In the genomic region with DNA sequence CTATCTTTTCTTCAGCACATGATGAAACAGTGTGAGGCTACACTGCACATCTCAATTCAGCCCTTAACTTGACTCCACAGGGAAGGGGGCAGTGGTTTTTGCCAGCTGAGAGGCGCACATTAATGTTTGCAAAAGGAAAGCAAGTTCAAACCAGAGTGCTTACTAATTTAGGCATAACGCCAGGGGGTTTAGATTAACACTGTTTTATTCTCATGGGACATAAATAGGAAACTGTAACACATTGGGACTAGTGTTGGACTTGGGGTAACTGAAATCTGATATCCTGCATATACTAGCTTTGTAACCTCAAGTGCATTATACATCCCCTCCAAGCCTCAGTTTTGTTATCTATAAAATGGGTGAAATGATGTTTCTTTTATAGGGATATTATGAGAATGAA, we compare ENCODE assay signal across 22 cellular contexts.
A peak's percentile ranks its signal among the peaks of the same experiment; 100 is the strongest.
DNase-seq lines count a peak whose midpoint lies in the region; ATAC-seq and TF ChIP-seq lines count a peak whose summit lies in the region.
"Had no signal": no experiment of that assay in that cellular context is flagged by ENCODE, and none has a peak within 500 bp of the region (broad histone marks: within the 10 kb centered on the region; RNA-seq: fewer than 3 reads in every experiment).

No MANE protein-coding gene starts in this region.

- H3K9ac ChIP-seq in BLaER1 (no peak overlapping the region), GM23248 (no peak overlapping the region), fibroblast of lung (ENCODE audit: insufficient read depth, low read length) (no peak overlapping the region)
- H3K9ac ChIP-seq: parathyroid adenoma had no signal

- H3F3A ChIP-seq in GM23248 (ENCODE audit: insufficient read depth), result peaks cover 29% of the 10 kb centered on the region

- no peaks in the 10 kb centered on the region for H3K36me3 Mint-ChIP-seq in CD4-positive, alpha-beta T cell (ENCODE audit: low read depth)
- H3K36me3 Mint-ChIP-seq: CD8-positive, alpha-beta T cell had no signal

- peak; percentile 48 for DNase-seq in GM23248
- peak; percentile 57 for DNase-seq in astrocyte of the cerebellum (ENCODE audit: low read depth)
- peak; percentile 5 to 36 for DNase-seq in fibroblast of lung (ENCODE audit: low read depth in 2 of 2)
- DNase-seq in CD4-positive, alpha-beta T cell, result no peak
- DNase-seq in sciatic nerve (ENCODE audit: low spot score), result no peak
- DNase-seq: activated CD4-positive, alpha-beta T cell treated with anti-CD3 and anti-CD28 coated beads, Interleukin-2, amount 50 U/mL, for 1 hour; activated CD8-positive, alpha-beta memory T cell treated with anti-CD3 and anti-CD28 coated beads, Interleukin-2, amount 50 U/mL, for 48 hours; CD8-positive, alpha-beta T cell; dermis blood vessel endothelial cell; gastrocnemius medialis; GDM1; HCEC 1CT; hippocampal formation; left ventricle myocardium superior; mucosa of descending colon; NCI-H1694 treated with DMSO at 0.1 percent for 48 hours; nephron progenitor cell had no signal

- no peaks in the 10 kb centered on the region for H3K27me3 ChIP-seq in BLaER1
- H3K27me3 ChIP-seq in GM23248 (replicated peaks; ENCODE audit: insufficient read depth), result no peaks in the 10 kb centered on the region
- H3K27me3 ChIP-seq in fibroblast of lung (ENCODE audit: control insufficient read depth, insufficient read depth, low read length), result no peaks in the 10 kb centered on the region
- no peaks in the 10 kb centered on the region for H3K27me3 ChIP-seq in CD4-positive, alpha-beta T cell (ENCODE audit: control insufficient read depth, insufficient read depth, low read length)
- H3K27me3 ChIP-seq: gastrocnemius medialis had no signal

- no peak for ATAC-seq in CD4-positive, alpha-beta T cell (ENCODE audit: poor library complexity)
- no peak for ATAC-seq in HG03469 (IDR thresholded peaks at IDR 0.05; ENCODE audit: unreplicated experiment)
- no peak for ATAC-seq in sciatic nerve
- ATAC-seq: CD8-positive, alpha-beta T cell; gastrocnemius medialis; left ventricle myocardium superior; mucosa of descending colon had no signal

- H3K4me1 Mint-ChIP-seq in CD4-positive, alpha-beta T cell (ENCODE audit: low read depth), result no peaks in the 10 kb centered on the region
- H3K4me1 Mint-ChIP-seq: nephron progenitor cell had no signal

- POLR2A ChIA-PET in CD4-positive, alpha-beta T cell (lab: Charles Lee), result no interaction called here

- no peaks in the 10 kb centered on the region for H3K9me2 ChIP-seq in GM23248 (ENCODE audit: insufficient read depth)

- no peak overlapping the region for H3K4me3 Mint-ChIP-seq in CD4-positive, alpha-beta T cell
- H3K4me3 Mint-ChIP-seq: CD8-positive, alpha-beta T cell; nephron progenitor cell; T-helper 1 cell treated with Interleukin-12 subunit alpha and Interleukin-12 subunit beta and Interleukin-4 antibody, amounts not matched to agents 30 μg/mL and 1 μg/mL, for 36 hours had no signal

- peak overlapping the region; percentile 21 for H3K4me2 ChIP-seq in BLaER1
- no peak overlapping the region for H3K4me2 ChIP-seq in GM23248 (ENCODE audit: unreplicated experiment)
- H3K4me2 ChIP-seq in fibroblast of lung (ENCODE audit: extremely low read depth, insufficient read depth, low read length), result no peak overlapping the region

- in situ Hi-C loops in GM23248 (cut with MboI), result no loop called here
- in situ Hi-C loops in astrocyte of the cerebellum (cut with HindIII; ENCODE audit: low sequenced_read_pairs), result no loop called here

- no peaks in the 10 kb centered on the region for H3K9me3 Mint-ChIP-seq in CD4-positive, alpha-beta T cell
- H3K9me3 Mint-ChIP-seq: CD8-positive, alpha-beta T cell; nephron progenitor cell; T-helper 1 cell treated with Interleukin-12 subunit alpha and Interleukin-12 subunit beta and Interleukin-4 antibody, amounts not matched to agents 30 μg/mL and 1 μg/mL, for 36 hours had no signal

- H3K27me3 Mint-ChIP-seq in CD4-positive, alpha-beta T cell, result no peaks in the 10 kb centered on the region

- no peak overlapping the region for H3K4me3 ChIP-seq in BLaER1
- H3K4me3 ChIP-seq in GM23248, result no peak overlapping the region
- no peak overlapping the region for H3K4me3 ChIP-seq in astrocyte of the cerebellum (ENCODE audit: low read depth, low read length)
- H3K4me3 ChIP-seq in fibroblast of lung (replicated peaks in 1 of 4; ENCODE audit: control extremely low read depth in 1 of 4, insufficient read depth in 1 of 4, low read depth in 3 of 4, low read length in 4 of 4), result no peak overlapping the region
- H3K4me3 ChIP-seq: gastrocnemius medialis, mucosa of descending colon had no signal

- no peak for TF ChIP-seq CTCF in astrocyte of the cerebellum (IDR thresholded peaks at IDR 0.05; ENCODE audit: low read depth, low read length, missing control alignments)
- TF ChIP-seq CTCF in fibroblast of lung (conservative IDR thresholded peaks at IDR 0.05 in 1 of 2, IDR thresholded peaks at IDR 0.05 in 1 of 2; ENCODE audit: low read depth in 1 of 2, low read length in 2 of 2), result no peak
- no peak for TF ChIP-seq CTCF in CD4-positive, alpha-beta T cell (IDR thresholded peaks at IDR 0.05)

- 87 to 97% methylated on average over 2 of the region's 2 CpGs for WGBS in GM23248 (ENCODE audit: low coverage in 1 of 2, low lambda C conversion rate in 2 of 2, missing lambda C conversion rate in 2 of 2), 2 experiments

- intact Hi-C loops in CD4-positive, alpha-beta T cell (cut with DNase I, micrococcal nuclease), result no loop called here
- intact Hi-C loops in sciatic nerve (cut with DNase I), result no loop called here

- H3K4me1 ChIP-seq in BLaER1 (peaks cover 17% of the 10 kb centered on the region), GM23248 (ENCODE audit: insufficient read depth) (peaks cover 20% of the 10 kb centered on the region), fibroblast of lung (ENCODE audit: control insufficient read depth, extremely low read depth, insufficient read depth, low read length) (no peaks in the 10 kb centered on the region)
- H3K4me1 ChIP-seq: gastrocnemius medialis, parathyroid adenoma had no signal

- H3K27ac ChIP-seq in BLaER1, result no peak overlapping the region
- H3K27ac ChIP-seq in GM23248, result no peak overlapping the region
- no peak overlapping the region for H3K27ac ChIP-seq in fibroblast of lung (ENCODE audit: insufficient read depth, low read length)
- no peak overlapping the region for H3K27ac ChIP-seq in CD4-positive, alpha-beta T cell (ENCODE audit: low read depth, low read length)
- H3K27ac ChIP-seq: gastrocnemius medialis, parathyroid adenoma had no signal

- H4K20me1 ChIP-seq in BLaER1, result no peaks in the 10 kb centered on the region
- no peaks in the 10 kb centered on the region for H4K20me1 ChIP-seq in GM23248 (ENCODE audit: insufficient read depth)
- no peaks in the 10 kb centered on the region for H4K20me1 ChIP-seq in fibroblast of lung (ENCODE audit: control insufficient read depth, extremely low read depth, insufficient read depth, low read length)

- H3K79me2 ChIP-seq in GM23248 (ENCODE audit: insufficient read depth), result no peaks in the 10 kb centered on the region
- H3K79me2 ChIP-seq in fibroblast of lung (ENCODE audit: control insufficient read depth, insufficient read depth, low read length), result no peaks in the 10 kb centered on the region
- H3K79me2 ChIP-seq: parathyroid adenoma had no signal

- no peak overlapping the region for H3K27ac Mint-ChIP-seq in CD4-positive, alpha-beta T cell
- H3K27ac Mint-ChIP-seq: activated T-helper 2 cell treated with anti-CD3 and anti-CD28 coated beads, Interferon-gamma antibody, Interleukin-2, Interleukin-4, amounts not matched to agents 10 μg/mL and 5 μg/mL and 100 μg/mL, durations not matched to agents 14 hours and 24 hours and 36 hours; CD8-positive, alpha-beta T cell; nephron progenitor cell; T-helper 1 cell treated with Interleukin-12 subunit alpha and Interleukin-12 subunit beta and Interleukin-4 antibody, amounts not matched to agents 30 μg/mL and 1 μg/mL, for 36 hours had no signal

- no peaks in the 10 kb centered on the region for H3K36me3 ChIP-seq in BLaER1
- H3K36me3 ChIP-seq in GM23248 (ENCODE audit: low read depth), result no peaks in the 10 kb centered on the region
- H3K36me3 ChIP-seq in fibroblast of lung (ENCODE audit: control insufficient read depth, insufficient read depth, low read length), result no peaks in the 10 kb centered on the region
- H3K36me3 ChIP-seq: gastrocnemius medialis had no signal

- CTCF ChIA-PET in CD4-positive, alpha-beta T cell (lab: Charles Lee), result no interaction called here

- H3K9me3 ChIP-seq in BLaER1 (no peaks in the 10 kb centered on the region), GM23248 (ENCODE audit: low read depth) (no peaks in the 10 kb centered on the region), fibroblast of lung (ENCODE audit: control insufficient read depth, insufficient read depth, low read depth, low read length) (no peaks in the 10 kb centered on the region)
- no peaks in the 10 kb centered on the region for H3K9me3 ChIP-seq in CD4-positive, alpha-beta T cell (ENCODE audit: control insufficient read depth, low read length)
- H3K9me3 ChIP-seq: gastrocnemius medialis, mucosa of descending colon had no signal

- H2AFZ ChIP-seq in GM23248, result no peak overlapping the region
- no peak overlapping the region for H2AFZ ChIP-seq in fibroblast of lung (ENCODE audit: low read length)
- H2AFZ ChIP-seq: parathyroid adenoma had no signal

Comparison
In these comparisons a context has a peak if more than half of its experiments do, and no peak if none do; other contexts are left out.
1. DNase-seq: peak in GM23248 (single experiment), astrocyte of the cerebellum (single experiment) and fibroblast of lung (2 of 2); none in CD4-positive, alpha-beta T cell (0 of 10) and sciatic nerve (single experiment).